In the genomic region with DNA sequence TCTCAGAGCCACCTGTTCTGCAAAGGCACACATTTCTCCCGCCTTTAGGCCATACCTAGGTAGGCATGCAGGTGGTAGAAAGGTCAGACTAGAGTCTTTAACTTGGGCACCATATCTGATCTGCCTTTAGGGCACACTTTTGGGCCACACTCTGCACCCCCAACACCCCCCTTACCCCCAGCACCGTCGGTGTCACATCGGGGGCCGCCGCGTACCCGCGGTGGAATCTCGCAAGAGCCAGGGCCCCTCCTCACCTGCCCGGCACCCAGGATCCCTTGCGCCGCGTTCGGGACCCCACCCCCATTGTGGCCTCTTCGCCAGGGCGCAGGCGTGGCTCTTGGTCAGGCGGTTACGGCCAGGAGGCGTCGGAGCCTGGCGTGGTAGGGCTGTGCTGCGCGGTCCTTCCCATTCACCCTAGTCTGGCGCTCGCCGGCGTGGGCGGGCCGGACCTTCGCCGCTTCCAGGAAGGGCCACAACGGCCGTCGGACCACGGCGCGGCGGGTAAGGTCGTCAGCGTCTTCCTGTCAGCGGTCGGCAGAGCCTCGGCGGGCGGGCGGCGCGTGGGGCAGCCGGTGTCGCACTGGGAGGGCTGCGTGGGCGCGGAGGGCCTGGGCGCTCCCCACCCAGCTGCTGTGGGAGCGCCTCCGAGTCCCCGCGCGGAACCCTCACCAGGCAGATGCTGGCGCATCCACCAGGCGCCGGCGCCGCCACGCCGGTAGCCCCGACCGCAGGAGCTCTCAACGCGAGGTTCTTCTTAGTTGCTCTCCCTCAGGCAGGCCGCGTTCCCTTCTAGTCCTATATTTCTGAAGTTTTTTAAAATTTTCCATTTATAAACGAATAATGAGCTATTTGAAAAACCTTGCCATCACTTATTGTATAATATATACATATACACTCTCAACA, we compare ENCODE assay signal across 8 cellular contexts. TPM values are rescaled to one million over a fixed set of nuclear protein-coding genes. Genes with fewer than 3 reads are reported as not detected.
DNase-seq lines count a peak whose midpoint lies in the region; ATAC-seq and TF ChIP-seq lines count a peak whose summit lies in the region.

DNAH14 (plus strand) TSS at position 341 of the 903 bp plus-strand sequence. CDS start 23,028 bp downstream, outside the sequence.

- H3K4me3 Mint-ChIP-seq in T-helper 1 cell treated with Interleukin-12 subunit alpha and Interleukin-12 subunit beta and Interleukin-4 antibody, amounts not matched to agents 30 μg/mL and 1 μg/mL, for 36 hours: peak within 1 kb of the TSS; percentile 10
- H3K4me3 Mint-ChIP-seq in activated naive CD8-positive, alpha-beta T cell treated with anti-CD3 and anti-CD28 coated beads, Interleukin-2, amount 10 ng/mL, durations not matched to agents 7 days and 5 days: peak within 1 kb of the TSS; percentile 58

- H3K27me3 ChIP-seq in left ventricle myocardium inferior (ENCODE audit: low read depth): peaks cover 31% of the 10 kb centered on the region

- H3K4me1 Mint-ChIP-seq in T-helper 1 cell treated with Interleukin-12 subunit alpha and Interleukin-12 subunit beta and Interleukin-4 antibody, amounts not matched to agents 30 μg/mL and 1 μg/mL, for 36 hours (ENCODE audit: low read depth): no peaks in the 10 kb centered on the region
- H3K4me1 Mint-ChIP-seq in activated naive CD8-positive, alpha-beta T cell treated with anti-CD3 and anti-CD28 coated beads, Interleukin-2, amount 10 ng/mL, durations not matched to agents 7 days and 5 days: no peaks in the 10 kb centered on the region

- no peak within 1 kb of the TSS for H3K27ac Mint-ChIP-seq in T-helper 1 cell treated with Interleukin-12 subunit alpha and Interleukin-12 subunit beta and Interleukin-4 antibody, amounts not matched to agents 30 μg/mL and 1 μg/mL, for 36 hours
- no peak within 1 kb of the TSS for H3K27ac Mint-ChIP-seq in activated naive CD8-positive, alpha-beta T cell treated with anti-CD3 and anti-CD28 coated beads, Interleukin-2, amount 10 ng/mL, durations not matched to agents 7 days and 5 days

- POLR2A ChIA-PET in activated naive CD8-positive, alpha-beta T cell treated with anti-CD3 and anti-CD28 coated beads, Interleukin-2, amount 10 ng/mL, durations not matched to agents 7 days and 5 days (lab: Charles Lee): no interaction called here

- peaks cover 35% of the 10 kb centered on the region for H3K9me3 ChIP-seq in left ventricle myocardium inferior (replicated peaks)

- peak within 1 kb of the TSS; percentile 67 for H3K4me3 ChIP-seq in left ventricle myocardium inferior

- intact Hi-C loops in left ventricle myocardium inferior (cut with micrococcal nuclease): no loop called here
- intact Hi-C loops in posterior cingulate gyrus (cut with DNase I): no loop called here

- no peak for DNase-seq in T-helper 1 cell
- peak; percentile 44 for DNase-seq in NCI-H748 treated with DMSO at 0.1 percent for 48 hours (lab: John Stamatoyannopoulos, UW)
- DNase-seq in activated naive CD8-positive, alpha-beta T cell treated with anti-CD3 and anti-CD28 coated beads, Interleukin-2, amount 10 ng/mL, durations not matched to agents 7 days and 5 days: peak; percentile 39
- DNase-seq in left ventricle myocardium inferior: peak; percentile 52
- DNase-seq in posterior cingulate gyrus: peak in 6 of 10 donors; percentile 6 to 85 (median 48)
- no peak for DNase-seq in activated effector memory CD4-positive, alpha-beta T cell treated with anti-CD3 and anti-CD28 coated beads, Interleukin-2, amount 50 U/mL, for 16 hours

- no peak within 1 kb of the TSS for H3K27ac ChIP-seq in left ventricle myocardium inferior (replicated peaks)

- TF ChIP-seq CTCF in left ventricle myocardium inferior (IDR thresholded peaks at IDR 0.05; ENCODE audit: borderline replicate concordance): no peak

- H3K9me3 Mint-ChIP-seq in T-helper 1 cell treated with Interleukin-12 subunit alpha and Interleukin-12 subunit beta and Interleukin-4 antibody, amounts not matched to agents 30 μg/mL and 1 μg/mL, for 36 hours: peaks cover 30% of the 10 kb centered on the region
- H3K9me3 Mint-ChIP-seq in activated naive CD8-positive, alpha-beta T cell treated with anti-CD3 and anti-CD28 coated beads, Interleukin-2, amount 10 ng/mL, durations not matched to agents 7 days and 5 days: peaks cover 23% of the 10 kb centered on the region

- peak; percentile 82 for ATAC-seq in HG03280 (IDR thresholded peaks at IDR 0.05; ENCODE audit: unreplicated experiment)
- peak; percentile 61 for ATAC-seq in activated naive CD8-positive, alpha-beta T cell treated with anti-CD3 and anti-CD28 coated beads, Interleukin-2, amount 10 ng/mL, durations not matched to agents 7 days and 5 days (ENCODE audit: low read depth)

- no peaks in the 10 kb centered on the region for H3K36me3 ChIP-seq in left ventricle myocardium inferior

- peaks cover 18% of the 10 kb centered on the region for H3K27me3 Mint-ChIP-seq in T-helper 1 cell treated with Interleukin-12 subunit alpha and Interleukin-12 subunit beta and Interleukin-4 antibody, amounts not matched to agents 30 μg/mL and 1 μg/mL, for 36 hours (ENCODE audit: low read depth)
- H3K27me3 Mint-ChIP-seq in activated naive CD8-positive, alpha-beta T cell treated with anti-CD3 and anti-CD28 coated beads, Interleukin-2, amount 10 ng/mL, durations not matched to agents 7 days and 5 days: peaks cover 32% of the 10 kb centered on the region

- peaks cover 10% of the 10 kb centered on the region for H3K4me1 ChIP-seq in left ventricle myocardium inferior

- peaks cover 3% of the 10 kb centered on the region for H3K36me3 Mint-ChIP-seq in T-helper 1 cell treated with Interleukin-12 subunit alpha and Interleukin-12 subunit beta and Interleukin-4 antibody, amounts not matched to agents 30 μg/mL and 1 μg/mL, for 36 hours (ENCODE audit: low read depth)
- no peaks in the 10 kb centered on the region for H3K36me3 Mint-ChIP-seq in activated naive CD8-positive, alpha-beta T cell treated with anti-CD3 and anti-CD28 coated beads, Interleukin-2, amount 10 ng/mL, durations not matched to agents 7 days and 5 days

RNA-seq across cellular contexts. Expression of gene DNAH14, which starts in this region (rescaled TPM):
- not detected for total RNA-seq in activated naive CD8-positive, alpha-beta T cell treated with anti-CD3 and anti-CD28 coated beads, Interleukin-2, amount 10 ng/mL, durations not matched to agents 7 days and 5 days
- 3.0 TPM for total RNA-seq in left ventricle myocardium inferior

Comparison
In these comparisons a context has a peak if more than half of its experiments do, and no peak if none do; other contexts are left out.
1. Peak in DNase-seq and ATAC-seq in activated naive CD8-positive, alpha-beta T cell treated with anti-CD3 and anti-CD28 coated beads, Interleukin-2, amount 10 ng/mL, durations not matched to agents 7 days and 5 days; RNA of the gene not detected or under 1 TPM.
2. DNase-seq: peak in NCI-H748 treated with DMSO at 0.1 percent for 48 hours (single experiment), left ventricle myocardium inferior (single experiment) and posterior cingulate gyrus (6 of 10); none in T-helper 1 cell (0 of 5) and activated effector memory CD4-positive, alpha-beta T cell treated with anti-CD3 and anti-CD28 coated beads, Interleukin-2, amount 50 U/mL, for 16 hours (single experiment).